Comparison of ENCODE assay signal across 26 cellular contexts in the genomic region with DNA sequence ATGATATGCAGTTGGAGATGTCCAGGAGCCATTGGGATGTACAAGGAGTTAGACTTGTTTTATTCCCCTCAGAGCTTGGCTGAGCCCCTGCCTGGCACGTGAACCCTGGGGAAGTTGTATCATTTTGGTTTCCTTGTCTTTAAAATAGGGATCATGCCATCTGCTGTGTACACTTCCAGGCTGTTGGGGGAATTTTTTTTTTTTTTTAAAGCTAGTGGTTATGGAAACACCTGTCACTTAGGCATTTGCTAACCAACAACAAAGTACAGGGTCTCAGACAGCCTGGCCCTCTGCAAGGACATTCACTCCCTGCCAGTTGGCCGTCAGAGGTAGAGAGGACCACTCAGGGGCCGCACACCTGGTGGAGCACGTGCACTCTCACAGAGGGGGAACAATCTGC. TPM values are rescaled to one million over a fixed set of nuclear protein-coding genes. Genes with fewer than 3 reads are reported as not detected.
A peak's percentile ranks its signal among the peaks of the same experiment; 100 is the strongest.
DNase-seq lines count a peak whose midpoint lies in the region; TF ChIP-seq lines count a peak whose summit lies in the region.
"Had no signal": no experiment of that assay in that cellular context is flagged by ENCODE, and none has a peak within 500 bp of the region (broad histone marks: within the 10 kb centered on the region; RNA-seq: fewer than 3 reads in every experiment).

No MANE protein-coding gene starts in this region.

- peak overlapping the region; percentile 5; the same call in 1 of the 2 replicates for H3K27ac Mint-ChIP-seq in HFFc6
- peak overlapping the region in 1 of 3 experiments; percentile 68 for H3K27ac Mint-ChIP-seq in nephron

- H3K9me2 ChIP-seq in PC-9 (ENCODE audit: insufficient read depth), result no peaks in the 10 kb centered on the region

- H3K27ac ChIP-seq in VCaP (peak overlapping the region; percentile 97; the same call in 1 of the 2 replicates), testis (no peak overlapping the region), PC-9 (no peak overlapping the region)
- H3K27ac ChIP-seq: C4-2B, coronary artery, prostate gland, RWPE1, SK-N-MC, thoracic aorta had no signal

- no peaks in the 10 kb centered on the region for H3K9me3 Mint-ChIP-seq in HFFc6
- no peaks in the 10 kb centered on the region for H3K9me3 Mint-ChIP-seq in nephron
- H3K9me3 Mint-ChIP-seq: effector memory CD8-positive, alpha-beta T cell had no signal

- no peaks in the 10 kb centered on the region for H3K27me3 ChIP-seq in testis
- H3K27me3 ChIP-seq in PC-9 (ENCODE audit: insufficient read depth, low read depth), result no peaks in the 10 kb centered on the region

- H3K9me3 ChIP-seq in testis (no peaks in the 10 kb centered on the region), PC-9 (ENCODE audit: insufficient read depth, low read depth) (no peaks in the 10 kb centered on the region)
- H3K9me3 ChIP-seq: prostate gland, thoracic aorta had no signal

- H3K36me3 ChIP-seq in testis (ENCODE audit: low read depth, missing control alignments) (no peaks in the 10 kb centered on the region), PC-9 (ENCODE audit: low read depth) (0 out of 2 replicates have a peak, but pooled peaks cover 8% of the 10 kb centered on the region)

- no peak overlapping the region for H3K4me3 Mint-ChIP-seq in HFFc6
- H3K4me3 Mint-ChIP-seq in nephron, result peak overlapping the region; percentile 62 to 93 (median 92)

- 63 to 93% methylated on average over 1 to 4 of the region's 4 CpGs for WGBS in testis, 2 donors

- H3K4me1 ChIP-seq in testis (peaks cover 6% of the 10 kb centered on the region), PC-9 (replicated peaks; ENCODE audit: insufficient read depth) (0 out of 2 replicates have a peak, but pooled peaks cover 15% of the 10 kb centered on the region)

- CTCF ChIA-PET in PC-9 (lab: Charles Lee), result no interaction called here

- H3K79me2 ChIP-seq in PC-9 (ENCODE audit: low read depth), result peaks cover 17% of the 10 kb centered on the region

- H3K4me1 Mint-ChIP-seq in HFFc6 (ENCODE audit: low read depth) (peaks cover 24% of the 10 kb centered on the region), nephron (peaks cover 21% of the 10 kb centered on the region)

- POLR2A ChIA-PET in PC-9 (lab: Charles Lee; ENCODE audit: unreplicated experiment), result no interaction called here

- H3F3A ChIP-seq in PC-9 (ENCODE audit: insufficient read depth, low read depth), result peaks cover 12% of the 10 kb centered on the region; the same call in 1 of the 2 replicates

- intact Hi-C loops in testis (cut with DNase I; ENCODE audit: low total_unique reads) (no loop called here), PC-9 (cut with micrococcal nuclease; ENCODE audit: unreplicated experiment) (no loop called here)

- no peak for TF ChIP-seq CTCF in HFFc6 (IDR thresholded peaks at IDR 0.05)
- TF ChIP-seq CTCF in VCaP (conservative IDR thresholded peaks at IDR 0.05), result no peak
- TF ChIP-seq CTCF in nephron (IDR thresholded peaks at IDR 0.05; ENCODE audit: unreplicated experiment in 3 of 3), result no peak
- TF ChIP-seq CTCF in testis (IDR thresholded peaks at IDR 0.05), result no peak
- TF ChIP-seq CTCF in PC-9 (conservative IDR thresholded peaks at IDR 0.05), result no peak

- BruUV-seq in PC-9 (replicated peaks; lab: Mats Ljungman, UMichigan), result no TSS peak

- H3K27me3 Mint-ChIP-seq in HFFc6 (ENCODE audit: insufficient read depth) (peaks cover 16% of the 10 kb centered on the region), nephron (ENCODE audit: low read depth) (peaks cover 4% of the 10 kb centered on the region)
- H3K27me3 Mint-ChIP-seq: activated CD4-positive, alpha-beta T cell treated with anti-CD3 and anti-CD28 coated beads for 36 hours; effector memory CD8-positive, alpha-beta T cell had no signal

- H2AFZ ChIP-seq in PC-9, result no peak overlapping the region

- TF ChIP-seq POLR2A in testis (IDR thresholded peaks at IDR 0.05), result no peak

- no peaks in the 10 kb centered on the region; the same call in 1 of the 2 replicates for H4K20me1 ChIP-seq in PC-9 (ENCODE audit: insufficient read depth)

- H3K4me2 ChIP-seq in PC-9, result no peak overlapping the region

- DNase-seq in DMS 273 (lab: John Stamatoyannopoulos, UW; ENCODE audit: unreplicated experiment), result peak; percentile 64
- no peak for DNase-seq in HFFc6
- DNase-seq in testis, result no peak
- no peak for DNase-seq in DMS114 treated with DMSO at 0.1 percent for 48 hours (lab: John Stamatoyannopoulos, UW; ENCODE audit: unreplicated experiment)
- no peak for DNase-seq in NCI-H446 treated with DMSO at 0.1 percent for 48 hours (lab: John Stamatoyannopoulos, UW)
- no peak for DNase-seq in PC-9
- DNase-seq: activated CD4-positive, alpha-beta T cell treated with anti-CD3 and anti-CD28 coated beads for 36 hours; activated CD8-positive, alpha-beta memory T cell treated with anti-CD3 and anti-CD28 coated beads for 24 hours; activated naive CD4-positive, alpha-beta T cell treated with Interleukin-2 at 50 U/mL for 16 hours; activated T-cell treated with anti-CD3 and anti-CD28 coated beads, Interleukin-2, amount 50 U/mL, for 1 hour; effector memory CD8-positive, alpha-beta T cell; NCI-H1092 treated with DMSO at 0.1 percent for 48 hours; NCI-H2029; stimulated activated CD4-positive, alpha-beta T cell treated with anti-CD3 and anti-CD28 coated beads, Interleukin-15, amount 100 ng/mL, for 24 hours; stimulated activated naive CD4-positive, alpha-beta T cell treated with Interleukin-2 at 50 U/mL for 16 hours had no signal

- H3K4me3 ChIP-seq in testis (no peak overlapping the region), PC-9 (no peak overlapping the region)
- H3K4me3 ChIP-seq: coronary artery, lung, prostate gland, SK-N-MC, thoracic aorta had no signal

- H3K36me3 Mint-ChIP-seq in HFFc6 (ENCODE audit: low read depth) (peaks cover 9% of the 10 kb centered on the region), nephron (ENCODE audit: low read depth) (peaks cover 37% of the 10 kb centered on the region)

RNA-seq across cellular contexts. Expression of a gene that starts 2.5 kb away (rescaled TPM):
- 10 to 100 TPM; 43.4 to 51.9 (median 46.0) TPM for total RNA-seq in HFFc6 (2021; fragmentation: NEBNext Ultra II Directional; extraction: Animal tissue kit (Norgen Biotek cat#: 25700))
- total RNA-seq in testis (10 to 100 TPM; 45.9 to 53.5 TPM), PC-9 (2021) (48.3 and 58.4 TPM in 2 replicates)
- polyA plus RNA-seq in testis (ENCODE audit: insufficient read depth, low read depth, low replicate concordance), result 51.7 TPM

RNA-seq across cellular contexts. Expression of a gene that starts 8.5 kb away (rescaled TPM):
- 100 to 1,000 TPM; 220 to 272 (median 246) TPM for total RNA-seq in HFFc6 (2021; fragmentation: NEBNext Ultra II Directional; extraction: Animal tissue kit (Norgen Biotek cat#: 25700))
- total RNA-seq in testis, result 100 to 1,000 TPM in 1 of 2 donors, 10 to 100 TPM in 1; 63.2 to 107 TPM
- 180 TPM for polyA plus RNA-seq in testis (ENCODE audit: insufficient read depth, low read depth, low replicate concordance)
- total RNA-seq in PC-9 (2021), result 209 and 232 TPM in 2 replicates

RNA-seq across cellular contexts. Expression of a gene that starts 18.0 kb away (rescaled TPM):
- 1 to 10 TPM in 3 of 6 experiments, under 1 TPM in 3; 0.73 to 1.9 (median 1.1) TPM for total RNA-seq in HFFc6 (2021; fragmentation: NEBNext Ultra II Directional; extraction: Animal tissue kit (Norgen Biotek cat#: 25700))
- total RNA-seq in testis (1 to 10 TPM; 4.0 to 7.4 TPM), PC-9 (2021) (5.5 and 6.8 TPM in 2 replicates)
- polyA plus RNA-seq in testis (ENCODE audit: insufficient read depth, low read depth, low replicate concordance), result 17.3 TPM
- total RNA-seq: thoracic aorta had no signal

RNA-seq across cellular contexts. Expression of a gene that starts 29.0 kb away (rescaled TPM):
- total RNA-seq in HFFc6 (2021; fragmentation: NEBNext Ultra II Directional; extraction: Animal tissue kit (Norgen Biotek cat#: 25700)), result 100 to 1,000 TPM; 150 to 183 (median 153) TPM
- total RNA-seq in testis, result 10 to 100 TPM; 60.5 to 94.1 TPM
- 82.6 TPM for polyA plus RNA-seq in testis (ENCODE audit: insufficient read depth, low read depth, low replicate concordance)
- 81.8 and 84.8 TPM in 2 replicates for total RNA-seq in PC-9 (2021)

RNA-seq across cellular contexts. Expression of a gene that starts 31.7 kb away (rescaled TPM):
- total RNA-seq in HFFc6 (2021; fragmentation: NEBNext Ultra II Directional; extraction: Animal tissue kit (Norgen Biotek cat#: 25700)), result under 1 TPM in 2 of 6 experiments, not detected in 4; 0.07 to 0.11 TPM
- total RNA-seq in testis (1 to 10 TPM; 1.4 to 1.7 TPM), PC-9 (2021) (0.15 and 0.22 TPM in 2 replicates)
- polyA plus RNA-seq in testis (ENCODE audit: insufficient read depth, low read depth, low replicate concordance), result 0.90 TPM
- total RNA-seq: activated CD4-positive, alpha-beta T cell treated with anti-CD3 and anti-CD28 coated beads for 36 hours; M059J; T-helper 2 cell treated with Interferon-gamma antibody and Interleukin-4, amounts not matched to agents 100 ng/mL and 5 ng/mL, for 36 hours had no signal
